ENCODE assay signal across 11 cellular contexts in the genomic region with DNA sequence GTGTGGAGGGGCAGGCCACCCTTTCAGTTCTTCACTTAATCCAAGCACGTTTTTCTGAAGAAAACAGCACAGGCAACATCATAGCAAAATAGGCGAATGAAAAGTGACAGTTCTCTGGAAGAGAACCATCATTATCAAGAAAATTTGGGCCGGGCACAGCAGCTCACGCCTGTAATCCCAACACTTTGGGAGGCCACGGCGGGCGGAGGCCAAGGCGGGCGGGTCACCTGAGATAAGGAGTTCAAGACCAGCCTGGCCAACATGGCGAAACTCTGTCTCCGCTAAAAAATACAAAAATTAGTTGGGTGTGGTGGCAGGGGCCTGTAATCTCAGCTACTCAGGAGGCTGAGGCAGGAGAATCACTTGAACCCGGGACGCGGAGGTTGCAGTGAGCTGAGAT. TPM values are rescaled to one million over a fixed set of nuclear protein-coding genes. Genes with fewer than 3 reads are reported as not detected.
DNase-seq lines count a peak whose midpoint lies in the region; ATAC-seq and TF ChIP-seq lines count a peak whose summit lies in the region.
"Not testable (repeated sequence)": the region's sequence is repeated elsewhere in the genome, so short reads cannot be mapped to it uniquely, and the experiment has no call there.
"Had no signal": no experiment of that assay in that cellular context is flagged by ENCODE, and none has a peak within 500 bp of the region (broad histone marks: within the 10 kb centered on the region; RNA-seq: fewer than 3 reads in every experiment).

No MANE protein-coding gene starts in this region.

- not testable (repeated sequence) for DNase-seq in GM23338 (ENCODE audit: low spot score); WERI-Rb-1; hepatocyte (ENCODE audit: low spot score); neural progenitor cell (ENCODE audit: low spot score)

- peak overlapping the region; percentile 55; the same call in 1 of the 2 replicates for H3K4me2 ChIP-seq in GM23338
- not testable (repeated sequence) for H3K4me2 ChIP-seq in hepatocyte, neural progenitor cell

- not testable (repeated sequence) for H3K4me3 ChIP-seq in GM23338; WERI-Rb-1 (ENCODE audit: low read depth, low read length); hepatocyte; neural progenitor cell

- H2AFZ ChIP-seq in GM23338 = peak overlapping the region; percentile 66
- not testable (repeated sequence) for H2AFZ ChIP-seq in hepatocyte; neural progenitor cell (replicated peaks)

- H3K36me3 ChIP-seq in GM23338 (ENCODE audit: insufficient read depth); WERI-Rb-1; hepatocyte (replicated peaks; ENCODE audit: insufficient read depth, low read depth); neural progenitor cell: not testable (repeated sequence)

- H3K9me3 Mint-ChIP-seq in GM23338, neural progenitor cell: not testable (repeated sequence)

- 89% methylated on average over 14 of the region's 14 CpGs for WGBS in hepatocyte (ENCODE audit: low lambda C conversion rate, missing lambda C conversion rate)

- not testable (repeated sequence) for H4K20me1 ChIP-seq in GM23338 (replicated peaks; ENCODE audit: insufficient read depth); hepatocyte (ENCODE audit: insufficient read depth, poor library complexity, severe bottlenecking); neural progenitor cell (ENCODE audit: low read depth)

- not testable (repeated sequence) for ATAC-seq in GM23338

- H3K9ac ChIP-seq in neural progenitor cell = not testable (repeated sequence)

- not testable (repeated sequence) for H3K4me3 Mint-ChIP-seq in GM23338
- H3K4me3 Mint-ChIP-seq in neural progenitor cell = peak overlapping the region; percentile 8

- H3K9me3 ChIP-seq in WERI-Rb-1 (ENCODE audit: severe bottlenecking); hepatocyte (ENCODE audit: low read depth); neural progenitor cell (ENCODE audit: low read depth): not testable (repeated sequence)

- H3K27ac ChIP-seq in GM23338 (ENCODE audit: low read depth); neural progenitor cell: not testable (repeated sequence)
- H3K27ac ChIP-seq in WERI-Rb-1 = peak overlapping the region; percentile 31
- peak overlapping the region; percentile 58 for H3K27ac ChIP-seq in hepatocyte

- H3F3A ChIP-seq in GM23338 (replicated peaks; ENCODE audit: low read depth); neural progenitor cell (ENCODE audit: low read depth): not testable (repeated sequence)

- H3K9me2 ChIP-seq in GM23338 (ENCODE audit: insufficient read depth); hepatocyte (replicated peaks; ENCODE audit: insufficient read depth): not testable (repeated sequence)

- not testable (repeated sequence) for H3K79me2 ChIP-seq in GM23338 (replicated peaks; ENCODE audit: insufficient read depth); hepatocyte; neural progenitor cell (ENCODE audit: low read depth)

- H3K4me1 Mint-ChIP-seq in GM23338 = not testable (repeated sequence)
- peaks cover 33% of the 10 kb centered on the region for H3K4me1 Mint-ChIP-seq in neural progenitor cell

- not testable (repeated sequence) for H3K27ac Mint-ChIP-seq in GM23338
- peak overlapping the region; percentile 84 for H3K27ac Mint-ChIP-seq in neural progenitor cell

- H3K36me3 Mint-ChIP-seq in GM23338 (ENCODE audit: low read depth); neural progenitor cell: not testable (repeated sequence)

- H3K27me3 Mint-ChIP-seq in GM23338 (ENCODE audit: insufficient read depth, low read depth, poor library complexity); neural progenitor cell (ENCODE audit: insufficient read depth, low read depth): not testable (repeated sequence)

- not testable (repeated sequence) for TF ChIP-seq CTCF in GM23338 (conservative IDR thresholded peaks at IDR 0.05; ENCODE audit: low read depth in 2 of 2); WERI-Rb-1 (IDR thresholded peaks at IDR 0.05; ENCODE audit: low read depth, low read length); hepatocyte (IDR thresholded peaks at IDR 0.05; ENCODE audit: poor library complexity); neural progenitor cell (IDR thresholded peaks at IDR 0.05)

- not testable (repeated sequence) for H3K27me3 ChIP-seq in GM23338 (ENCODE audit: insufficient read depth); WERI-Rb-1 (ENCODE audit: insufficient read depth, low read depth, severe bottlenecking); hepatocyte; neural progenitor cell

- not testable (repeated sequence) for H3K4me1 ChIP-seq in GM23338 (ENCODE audit: insufficient read depth); hepatocyte (ENCODE audit: insufficient read depth); neural progenitor cell

RNA-seq across cellular contexts. Expression of a gene that starts 9.7 kb away (rescaled TPM):
- 32.9 and 38.4 TPM in 2 replicates for total RNA-seq in GM23338 (2014; rRNA removed; shearing (Covaris generic))
- polyA plus RNA-seq in GM23338 (2016; fragmentation: Nextera tagmentation; extraction: Ambion mirVana) (48.5 and 50.3 TPM in 2 replicates), hepatocyte (18.6 and 20.4 TPM in 2 replicates)
- total RNA-seq in hepatocyte (5.1 and 9.5 TPM in 2 replicates), neural progenitor cell (ENCODE audit: low replicate concordance) (44.5 and 56.8 TPM in 2 replicates)

RNA-seq across cellular contexts. Expression of a gene that starts 28.7 kb away (rescaled TPM):
- total RNA-seq in GM23338 (2014; rRNA removed; shearing (Covaris generic)) = not detected in 2 replicates
- not detected in 2 replicates for polyA plus RNA-seq in GM23338 (2016; fragmentation: Nextera tagmentation; extraction: Ambion mirVana)
- not detected in 2 replicates for total RNA-seq in hepatocyte
- not detected in 2 replicates for polyA plus RNA-seq in hepatocyte
- total RNA-seq in neural progenitor cell (ENCODE audit: low replicate concordance) = not detected in 2 replicates
- total RNA-seq: A673; Calu3; CD4-positive, alpha-beta memory T cell; CD4-positive, CD25-positive, alpha-beta regulatory T cell; CD8-positive, alpha-beta memory T cell had no signal
- polyA plus RNA-seq: AG04450; CD14-positive monocyte; CD4-positive, alpha-beta memory T cell; CD4-positive, CD25-positive, alpha-beta regulatory T cell; CD8-positive, alpha-beta memory T cell had no signal

RNA-seq across cellular contexts. Expression of a gene that starts 57.6 kb away (rescaled TPM):
- total RNA-seq in GM23338 (2014; rRNA removed; shearing (Covaris generic)) = not detected in 2 replicates
- polyA plus RNA-seq in GM23338 (2016; fragmentation: Nextera tagmentation; extraction: Ambion mirVana) = not detected in 2 replicates
- total RNA-seq in hepatocyte = not detected in 2 replicates
- polyA plus RNA-seq in hepatocyte = not detected in 2 replicates
- total RNA-seq in neural progenitor cell (ENCODE audit: low replicate concordance) = not detected in 2 replicates
- total RNA-seq: A673; Calu3; CD4-positive, alpha-beta memory T cell; CD4-positive, CD25-positive, alpha-beta regulatory T cell; CD8-positive, alpha-beta memory T cell had no signal
- polyA plus RNA-seq: AG04450; CD14-positive monocyte; CD4-positive, alpha-beta memory T cell; CD4-positive, CD25-positive, alpha-beta regulatory T cell; CD8-positive, alpha-beta memory T cell had no signal
